ENCODE assay signal across 20 cellular contexts in the genomic region with DNA sequence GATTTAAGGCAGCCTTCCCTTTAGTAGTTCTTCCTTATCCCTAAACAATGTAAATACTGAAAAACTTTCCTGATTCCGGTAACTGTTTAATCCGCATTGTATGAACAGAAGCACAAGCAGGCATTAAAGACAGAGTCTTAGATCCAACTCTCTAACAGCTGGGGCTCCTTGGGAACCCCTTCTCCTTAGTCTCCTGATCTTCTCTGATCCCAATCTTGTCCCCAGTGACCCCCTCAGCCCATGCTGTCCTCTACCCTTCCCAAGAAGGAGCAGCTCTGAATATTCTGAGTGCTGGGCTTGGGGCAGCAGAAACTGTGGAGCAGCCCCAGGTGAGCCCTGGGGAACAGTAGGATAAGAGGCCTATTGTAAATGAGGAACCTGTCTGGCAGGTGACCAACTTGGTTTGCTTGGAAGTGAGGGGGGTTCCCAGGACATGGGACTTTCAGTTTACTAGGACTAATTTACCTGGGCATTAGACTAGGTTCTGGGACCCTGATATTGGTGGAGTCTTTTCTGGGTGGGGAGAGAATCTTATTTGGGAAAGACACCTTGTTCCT.
"Had no signal": no experiment of that assay in that cellular context is flagged by ENCODE, and none has a peak within 500 bp of the region (broad histone marks: within the 10 kb centered on the region; RNA-seq: fewer than 3 reads in every experiment).

No MANE protein-coding gene starts in this region.

- H3K4me1 Mint-ChIP-seq: activated CD4-positive, alpha-beta T cell treated with anti-CD3 and anti-CD28 coated beads, Interleukin-2, amount 10 ng/mL, durations not matched to agents 7 days and 5 days; activated naive CD4-positive, alpha-beta T cell treated with anti-CD3 and anti-CD28 coated beads, Interleukin-2, amount 10 ng/mL, durations not matched to agents 7 days and 5 days; activated naive CD8-positive, alpha-beta T cell treated with anti-CD3 and anti-CD28 coated beads, Interleukin-2, amount 50 U/mL, for 24 hours; naive B cell; T-cell had no signal

- H3K36me3 Mint-ChIP-seq: activated naive CD4-positive, alpha-beta T cell treated with anti-CD3 and anti-CD28 coated beads, Interleukin-2, amount 10 ng/mL, durations not matched to agents 7 days and 5 days; naive B cell; T-cell had no signal

- H3K4me3 ChIP-seq: left ventricle myocardium inferior, transverse colon had no signal

- H3K9me3 Mint-ChIP-seq: activated CD4-positive, alpha-beta T cell treated with anti-CD3 and anti-CD28 coated beads, Interleukin-2, amount 10 ng/mL, durations not matched to agents 7 days and 5 days; activated naive CD4-positive, alpha-beta T cell treated with anti-CD3 and anti-CD28 coated beads, Interleukin-2, amount 10 ng/mL, durations not matched to agents 7 days and 5 days; activated naive CD8-positive, alpha-beta T cell treated with anti-CD3 and anti-CD28 coated beads, Interleukin-2, amount 50 U/mL, for 24 hours; activated T-cell treated with anti-CD3 and anti-CD28 coated beads, Interleukin-2, amount 50 U/mL, for 4 hours; naive B cell; T-cell had no signal

- DNase-seq: activated CD4-positive, alpha-beta T cell treated with anti-CD3 and anti-CD28 coated beads, Interleukin-2, amount 10 ng/mL, durations not matched to agents 7 days and 5 days; activated CD8-positive, alpha-beta memory T cell treated with anti-CD3 and anti-CD28 coated beads, Interleukin-2, amount 50 U/mL, for 4 hours; activated naive CD4-positive, alpha-beta T cell treated with anti-CD3 and anti-CD28 coated beads, Interleukin-2, amount 10 ng/mL, durations not matched to agents 7 days and 5 days; activated naive CD8-positive, alpha-beta T cell treated with anti-CD3 and anti-CD28 coated beads, Interleukin-2, amount 50 U/mL, for 24 hours; activated T-cell treated with anti-CD3 and anti-CD28 coated beads, Interleukin-2, amount 50 U/mL, for 4 hours; brain microvascular endothelial cell; central memory CD4-positive, alpha-beta T cell; dorsolateral prefrontal cortex; foreskin fibroblast; left ventricle myocardium inferior; mammary epithelial cell; naive B cell; right cardiac atrium; stimulated activated naive CD8-positive, alpha-beta T cell treated with anti-CD3 and anti-CD28 coated beads, Interleukin-15, Interleukin-2, amounts not matched to agents 100 U/mL and 50 U/mL, for 24 hours; T-cell; T-helper 9 cell; transverse colon had no signal

- H3K27ac Mint-ChIP-seq: activated CD4-positive, alpha-beta T cell treated with anti-CD3 and anti-CD28 coated beads, Interleukin-2, amount 10 ng/mL, durations not matched to agents 7 days and 5 days; activated naive CD4-positive, alpha-beta T cell treated with anti-CD3 and anti-CD28 coated beads, Interleukin-2, amount 10 ng/mL, durations not matched to agents 7 days and 5 days; activated naive CD8-positive, alpha-beta T cell treated with anti-CD3 and anti-CD28 coated beads, Interleukin-2, amount 50 U/mL, for 24 hours; naive B cell; T-cell had no signal

- ATAC-seq: activated CD4-positive, CD25-positive, alpha-beta regulatory T cell treated with anti-CD3 and anti-CD28 coated beads, Interleukin-2, amount 50 U/mL, for 24 hours; activated naive CD8-positive, alpha-beta T cell treated with anti-CD3 and anti-CD28 coated beads, Interleukin-2, amount 50 U/mL, for 24 hours; activated T-cell treated with anti-CD3 and anti-CD28 coated beads, Interleukin-2, amount 50 U/mL, for 4 hours; right cardiac atrium; stimulated activated naive CD8-positive, alpha-beta T cell treated with anti-CD3 and anti-CD28 coated beads, Interleukin-15, Interleukin-2, amounts not matched to agents 100 U/mL and 50 U/mL, for 24 hours; T-cell had no signal

- H3K36me3 ChIP-seq: brain microvascular endothelial cell, left ventricle myocardium inferior, neutrophil, transverse colon had no signal

- H3K9me3 ChIP-seq: left ventricle myocardium inferior, neutrophil, transverse colon had no signal

- H3K4me3 Mint-ChIP-seq: activated CD4-positive, alpha-beta T cell treated with anti-CD3 and anti-CD28 coated beads, Interleukin-2, amount 10 ng/mL, durations not matched to agents 7 days and 5 days; activated naive CD4-positive, alpha-beta T cell treated with anti-CD3 and anti-CD28 coated beads, Interleukin-2, amount 10 ng/mL, durations not matched to agents 7 days and 5 days; activated naive CD8-positive, alpha-beta T cell treated with anti-CD3 and anti-CD28 coated beads, Interleukin-2, amount 50 U/mL, for 24 hours; activated T-cell treated with anti-CD3 and anti-CD28 coated beads, Interleukin-2, amount 50 U/mL, for 4 hours; naive B cell; T-cell had no signal

- H3K27ac ChIP-seq: brain microvascular endothelial cell, epithelial cell of prostate, left ventricle myocardium inferior, neutrophil, transverse colon had no signal

- H3K27me3 ChIP-seq: brain microvascular endothelial cell, dorsolateral prefrontal cortex, transverse colon had no signal

- H3K4me1 ChIP-seq: left ventricle myocardium inferior had no signal
